10 cellular contexts compared by ENCODE assay signal in genomic region chr12:46557539-46558373, GRCh38.
A peak's percentile ranks its signal among the peaks of the same experiment; 100 is the strongest.
DNase-seq lines count a peak whose midpoint lies in the region; ATAC-seq and TF ChIP-seq lines count a peak whose summit lies in the region.
"Had no signal": no experiment of that assay in that cellular context is flagged by ENCODE, and none has a peak within 500 bp of the region (broad histone marks: within the 10 kb centered on the region; RNA-seq: fewer than 3 reads in every experiment).

No MANE protein-coding gene starts in this region.

- WGBS in esophagus squamous epithelium, 2 donors: 26 to 29% methylated on average over 5 of the region's 5 CpGs
- 71% methylated on average over 5 of the region's 5 CpGs for WGBS in smooth muscle cell (ENCODE audit: low lambda C conversion rate)

- H3K27ac ChIP-seq in RWPE2 (ENCODE audit: poor library complexity, severe bottlenecking) (peak overlapping the region; percentile 98), esophagus squamous epithelium (peak overlapping the region; percentile 57 to 80 (median 72)), smooth muscle cell (ENCODE audit: low read depth) (peak overlapping the region; percentile 95)

- no peaks in the 10 kb centered on the region for H3K36me3 ChIP-seq in RWPE2 (ENCODE audit: low read depth)
- no peaks in the 10 kb centered on the region for H3K36me3 ChIP-seq in esophagus squamous epithelium
- H3K36me3 ChIP-seq in smooth muscle cell (ENCODE audit: low read depth): no peaks in the 10 kb centered on the region

- H3K4me1 Mint-ChIP-seq in T-helper 2 cell treated with Interferon-gamma antibody and Interleukin-4, amounts not matched to agents 5 μg/mL and 100 μg/mL, for 36 hours (ENCODE audit: low read depth): peaks cover 23% of the 10 kb centered on the region
- peaks cover 2 to 20% of the 10 kb centered on the region in 2 donors for H3K4me1 Mint-ChIP-seq in immature natural killer cell

- intact Hi-C loops in esophagus squamous epithelium (cut with DNase I): no loop called here

- no peaks in the 10 kb centered on the region for H4K20me1 ChIP-seq in smooth muscle cell (ENCODE audit: low read depth)

- H3K27me3 Mint-ChIP-seq in T-helper 2 cell treated with Interferon-gamma antibody and Interleukin-4, amounts not matched to agents 5 μg/mL and 100 μg/mL, for 36 hours (ENCODE audit: low read depth): no peaks in the 10 kb centered on the region
- H3K27me3 Mint-ChIP-seq in immature natural killer cell (ENCODE audit: low read depth in 3 of 3): peaks cover 0 to 4% (median 0%) of the 10 kb centered on the region in 3 donors

- no peak for TF ChIP-seq POLR2A in esophagus squamous epithelium (IDR thresholded peaks at IDR 0.05)

- H3K9me3 ChIP-seq in RWPE2 (ENCODE audit: severe bottlenecking) (no peaks in the 10 kb centered on the region), esophagus squamous epithelium (no peaks in the 10 kb centered on the region), smooth muscle cell (replicated peaks; ENCODE audit: low read depth) (no peaks in the 10 kb centered on the region)
- H3K9me3 ChIP-seq: mucosa of descending colon had no signal

- H3K4me3 ChIP-seq in RWPE2 (ENCODE audit: severe bottlenecking): no peak overlapping the region
- H3K4me3 ChIP-seq in esophagus squamous epithelium: no peak overlapping the region
- H3K4me3 ChIP-seq in smooth muscle cell: no peak overlapping the region
- H3K4me3 ChIP-seq: mucosa of descending colon had no signal

- no peak for DNase-seq in T-helper 2 cell treated with Interferon-gamma antibody and Interleukin-4, amounts not matched to agents 5 μg/mL and 100 μg/mL, for 36 hours (ENCODE audit: low spot score)
- DNase-seq in T-helper 2 cell (no peak), RWPE2 (ENCODE audit: low spot score) (no peak), esophagus squamous epithelium (lab: John Stamatoyannopoulos, UW) (no peak), smooth muscle cell (lab: John Stamatoyannopoulos, UW; ENCODE audit: unreplicated experiment) (no peak), immature natural killer cell (no peak), COLO668 (lab: John Stamatoyannopoulos, UW; ENCODE audit: unreplicated experiment) (no peak)
- DNase-seq: mucosa of descending colon, NCI-H1694 had no signal

- H3K27ac Mint-ChIP-seq in T-helper 2 cell treated with Interferon-gamma antibody and Interleukin-4, amounts not matched to agents 5 μg/mL and 100 μg/mL, for 36 hours: peak overlapping the region; percentile 16
- H3K27ac Mint-ChIP-seq in immature natural killer cell: peak overlapping the region in 1 of 6 donors; percentile 0

- no peak for ATAC-seq in RWPE2 (ENCODE audit: low read depth)
- no peak for ATAC-seq in HG03442 (IDR thresholded peaks at IDR 0.05; ENCODE audit: unreplicated experiment)
- ATAC-seq: mucosa of descending colon had no signal

- peaks cover 9% of the 10 kb centered on the region for H3K36me3 Mint-ChIP-seq in T-helper 2 cell treated with Interferon-gamma antibody and Interleukin-4, amounts not matched to agents 5 μg/mL and 100 μg/mL, for 36 hours (ENCODE audit: low read depth)
- peaks cover 4 to 31% (median 12%) of the 10 kb centered on the region in 3 donors for H3K36me3 Mint-ChIP-seq in immature natural killer cell

- no peak overlapping the region for H3K4me3 Mint-ChIP-seq in T-helper 2 cell treated with Interferon-gamma antibody and Interleukin-4, amounts not matched to agents 5 μg/mL and 100 μg/mL, for 36 hours
- H3K4me3 Mint-ChIP-seq in immature natural killer cell: no peak overlapping the region

- no peaks in the 10 kb centered on the region for H3K27me3 ChIP-seq in RWPE2 (ENCODE audit: insufficient read depth, poor library complexity, severe bottlenecking)
- H3K27me3 ChIP-seq in esophagus squamous epithelium: no peaks in the 10 kb centered on the region
- H3K27me3 ChIP-seq in smooth muscle cell (ENCODE audit: low read depth): no peaks in the 10 kb centered on the region

- no peak overlapping the region for H2AFZ ChIP-seq in smooth muscle cell (ENCODE audit: low read depth)

- H3K9me3 Mint-ChIP-seq in T-helper 2 cell treated with Interferon-gamma antibody and Interleukin-4, amounts not matched to agents 5 μg/mL and 100 μg/mL, for 36 hours: peaks cover 11% of the 10 kb centered on the region
- no peaks in the 10 kb centered on the region for H3K9me3 Mint-ChIP-seq in immature natural killer cell

- no peaks in the 10 kb centered on the region for H3K79me2 ChIP-seq in smooth muscle cell (ENCODE audit: low read depth)

- H3K4me2 ChIP-seq in smooth muscle cell: peak overlapping the region; percentile 72

- peaks cover 11% of the 10 kb centered on the region for H3F3A ChIP-seq in smooth muscle cell (ENCODE audit: low read depth)

- H3K4me1 ChIP-seq in RWPE2 (ENCODE audit: insufficient read depth, poor library complexity, severe bottlenecking) (peaks cover 89% of the 10 kb centered on the region), esophagus squamous epithelium (peaks cover 18 to 97% (median 45%) of the 10 kb centered on the region in 3 donors), smooth muscle cell (ENCODE audit: low read depth) (peaks cover 25% of the 10 kb centered on the region)

- TF ChIP-seq CTCF in RWPE2 (IDR thresholded peaks at IDR 0.05; ENCODE audit: poor library complexity, severe bottlenecking) (no peak), esophagus squamous epithelium (IDR thresholded peaks at IDR 0.05) (no peak), smooth muscle cell (IDR thresholded peaks at IDR 0.05; ENCODE audit: borderline replicate concordance, insufficient read depth, poor library complexity, severe bottlenecking) (no peak)

- H3K9ac ChIP-seq in smooth muscle cell (ENCODE audit: low read depth): peak overlapping the region; percentile 54
